25 cellular contexts compared by ENCODE assay signal in genomic region chr16:71945616-71946015, GRCh38. TPM values are rescaled to one million over a fixed set of nuclear protein-coding genes. Genes with fewer than 3 reads are reported as not detected.
DNase-seq lines count a peak whose midpoint lies in the region; ATAC-seq and TF ChIP-seq lines count a peak whose summit lies in the region.
"Had no signal": no experiment of that assay in that cellular context is flagged by ENCODE, and none has a peak within 500 bp of the region (broad histone marks: within the 10 kb centered on the region; RNA-seq: fewer than 3 reads in every experiment).

No MANE protein-coding gene starts in this region.

- H3K4me3 Mint-ChIP-seq in activated CD4-positive, alpha-beta T cell treated with anti-CD3 and anti-CD28 coated beads for 36 hours = no peak overlapping the region
- H3K4me3 Mint-ChIP-seq: CD14-positive monocyte; CD4-positive, alpha-beta T cell; CD8-positive, alpha-beta memory T cell; H9 had no signal

- no peak overlapping the region for H4K8ac ChIP-seq in mesenchymal stem cell (ENCODE audit: low read length)

- intact Hi-C loops in activated CD4-positive, alpha-beta T cell treated with anti-CD3 and anti-CD28 coated beads for 36 hours (cut with DNase I, micrococcal nuclease) = no loop called here
- intact Hi-C loops in right cardiac atrium (cut with DNase I) = loop anchor here in 1 of 4 donors (10.0 kb wide), 1 partner anchor 61 kb away; the partner anchor contains the start of gene ZNF821

- no peak overlapping the region for H4K91ac ChIP-seq in mesenchymal stem cell (ENCODE audit: low read length)

- H3K27ac ChIP-seq in cardiac muscle cell = peak overlapping the region; percentile 16
- no peak overlapping the region for H3K27ac ChIP-seq in right cardiac atrium (ENCODE audit: low read length)
- no peak overlapping the region for H3K27ac ChIP-seq in mesenchymal stem cell (ENCODE audit: low read length, poor library complexity, severe bottlenecking)
- H3K27ac ChIP-seq: A549; BLaER1 treated with 17β-estradiol and CSF1 and Interleukin-3, amounts not matched to agents 10 nM and 100 nM; GM23248 had no signal

- no peak overlapping the region for H3K14ac ChIP-seq in mesenchymal stem cell (ENCODE audit: low read length in 2 of 2)

- H3K9me3 Mint-ChIP-seq in activated CD4-positive, alpha-beta T cell treated with anti-CD3 and anti-CD28 coated beads for 36 hours (ENCODE audit: low read depth) = no peaks in the 10 kb centered on the region
- H3K9me3 Mint-ChIP-seq: CD14-positive monocyte; CD4-positive, alpha-beta T cell; CD8-positive, alpha-beta memory T cell had no signal

- no peak overlapping the region for H3K4me3 ChIP-seq in cardiac muscle cell
- H3K4me3 ChIP-seq in right cardiac atrium (ENCODE audit: low read length) = no peak overlapping the region
- H3K4me3 ChIP-seq in mesenchymal stem cell (ENCODE audit: insufficient read depth in 1 of 2, low read depth in 1 of 2, low read length in 2 of 2) = no peak overlapping the region
- H3K4me3 ChIP-seq: A549; BLaER1 treated with 17β-estradiol and CSF1 and Interleukin-3, amounts not matched to agents 10 nM and 100 nM; GM12878; GM23248 had no signal

- H3K36me3 ChIP-seq in cardiac muscle cell (no peaks in the 10 kb centered on the region), mesenchymal stem cell (ENCODE audit: control insufficient read depth in 1 of 2, insufficient read depth in 2 of 2, low read depth in 1 of 2, low read length in 2 of 2) (no peaks in the 10 kb centered on the region)
- H3K36me3 ChIP-seq: BE2C; BLaER1 treated with 17β-estradiol and CSF1 and Interleukin-3, amounts not matched to agents 10 nM and 100 nM had no signal

- H3K27me3 Mint-ChIP-seq in activated CD4-positive, alpha-beta T cell treated with anti-CD3 and anti-CD28 coated beads for 36 hours = peaks cover 8% of the 10 kb centered on the region

- CTCF ChIA-PET in activated CD4-positive, alpha-beta T cell treated with anti-CD3 and anti-CD28 coated beads for 36 hours (lab: Charles Lee) = no interaction called here

- H3K4ac ChIP-seq in mesenchymal stem cell (ENCODE audit: low read depth in 1 of 2, low read length in 2 of 2) = no peak overlapping the region

- H2AFZ ChIP-seq in mesenchymal stem cell (ENCODE audit: low read depth, low read length) = no peak overlapping the region
- H2AFZ ChIP-seq: GM23248 had no signal

- H3K79me1 ChIP-seq in mesenchymal stem cell (replicated peaks; ENCODE audit: low read length, poor library complexity, severe bottlenecking) = no peaks in the 10 kb centered on the region

- POLR2A ChIA-PET in activated CD4-positive, alpha-beta T cell treated with anti-CD3 and anti-CD28 coated beads for 36 hours (lab: Charles Lee) = no interaction called here

- H3K27ac Mint-ChIP-seq in activated CD4-positive, alpha-beta T cell treated with anti-CD3 and anti-CD28 coated beads for 36 hours = no peak overlapping the region
- H3K27ac Mint-ChIP-seq: CD14-positive monocyte; CD4-positive, alpha-beta T cell; H9 had no signal

- H3K9me3 ChIP-seq in cardiac muscle cell (ENCODE audit: low read depth) = no peaks in the 10 kb centered on the region
- no peaks in the 10 kb centered on the region for H3K9me3 ChIP-seq in right cardiac atrium (ENCODE audit: control insufficient read depth, low read length)
- no peaks in the 10 kb centered on the region for H3K9me3 ChIP-seq in mesenchymal stem cell (ENCODE audit: control insufficient read depth, low read length)
- H3K9me3 ChIP-seq: A549; BE2C; BLaER1 treated with 17β-estradiol and CSF1 and Interleukin-3, amounts not matched to agents 10 nM and 100 nM had no signal

- peaks cover 4% of the 10 kb centered on the region for H3K4me1 Mint-ChIP-seq in activated CD4-positive, alpha-beta T cell treated with anti-CD3 and anti-CD28 coated beads for 36 hours
- H3K4me1 Mint-ChIP-seq: CD8-positive, alpha-beta memory T cell had no signal

- H3K9ac ChIP-seq in mesenchymal stem cell (ENCODE audit: low read length) = no peak overlapping the region
- H3K9ac ChIP-seq: BLaER1 treated with 17β-estradiol and CSF1 and Interleukin-3, amounts not matched to agents 10 nM and 100 nM; GM23248 had no signal

- no peak overlapping the region for H3K23ac ChIP-seq in mesenchymal stem cell (ENCODE audit: low read length in 2 of 2)

- ATAC-seq in activated CD4-positive, alpha-beta T cell treated with anti-CD3 and anti-CD28 coated beads for 36 hours = peak; percentile 51
- ATAC-seq in right cardiac atrium = no peak
- ATAC-seq in HG02840 (IDR thresholded peaks at IDR 0.05; ENCODE audit: low FRiP score, unreplicated experiment) = no peak
- ATAC-seq: A549, GM12878, HCT116 had no signal

- H2AK5ac ChIP-seq in mesenchymal stem cell (ENCODE audit: low read length, severe bottlenecking) = no peak overlapping the region

- no peak overlapping the region for H2BK15ac ChIP-seq in mesenchymal stem cell (ENCODE audit: low read depth, poor library complexity, severe bottlenecking)

- H2BK5ac ChIP-seq in mesenchymal stem cell (ENCODE audit: low read depth, low read length, poor library complexity, severe bottlenecking) = no peak overlapping the region

- DNase-seq in activated CD4-positive, alpha-beta T cell treated with anti-CD3 and anti-CD28 coated beads for 36 hours = no peak
- no peak for DNase-seq in activated CD4-positive, alpha-beta T cell treated with anti-CD3 and anti-CD28 coated beads for 48 hours
- DNase-seq in cardiac muscle cell (ENCODE audit: low read depth in 1 of 2, low spot score in 1 of 2) (peak in 1 of 2 donors; percentile 14), right cardiac atrium (no peak), M059J (ENCODE audit: low read depth) (peak; percentile 37), mesenchymal stem cell (peak; percentile 23)
- DNase-seq: 8988T; ACHN; AML-193; BE2C; CD4-positive, alpha-beta T cell; CD8-positive, alpha-beta memory T cell; DMS 273 treated with DMSO at 0.1 percent for 48 hours; DMS79; EL; GDM1; GM23248; H9 had no signal

- H3K18ac ChIP-seq in mesenchymal stem cell (ENCODE audit: low read depth in 1 of 2, low read length in 2 of 2) = no peak overlapping the region

- no peak overlapping the region for H2BK12ac ChIP-seq in mesenchymal stem cell (ENCODE audit: low read length in 2 of 2)

- no peak for TF ChIP-seq CTCF in cardiac muscle cell (IDR thresholded peaks at IDR 0.05; ENCODE audit: low read depth, low read length)

- WGBS in right cardiac atrium = 69% methylated on average over 6 of the region's 6 CpGs
- 64% methylated on average over 5 of the region's 6 CpGs for WGBS in mesenchymal stem cell

- no peak overlapping the region for H2BK120ac ChIP-seq in mesenchymal stem cell (ENCODE audit: low read depth, low read length)

- H3K4me1 ChIP-seq in cardiac muscle cell (ENCODE audit: low read depth) = peaks cover 25% of the 10 kb centered on the region
- H3K4me1 ChIP-seq in right cardiac atrium (ENCODE audit: control insufficient read depth, insufficient read depth, low read length) = no peaks in the 10 kb centered on the region
- H3K4me1 ChIP-seq in mesenchymal stem cell (ENCODE audit: control insufficient read depth, insufficient read depth, low read depth, low read length) = no peaks in the 10 kb centered on the region
- H3K4me1 ChIP-seq: A549, BE2C had no signal

- H3K4me2 ChIP-seq in mesenchymal stem cell (ENCODE audit: low read length, poor library complexity, severe bottlenecking) = no peak overlapping the region
- H3K4me2 ChIP-seq: A549 had no signal

- H3K36me3 Mint-ChIP-seq in activated CD4-positive, alpha-beta T cell treated with anti-CD3 and anti-CD28 coated beads for 36 hours (ENCODE audit: low read depth) = no peaks in the 10 kb centered on the region
- H3K36me3 Mint-ChIP-seq: CD14-positive monocyte had no signal

- H3K27me3 ChIP-seq in cardiac muscle cell (no peaks in the 10 kb centered on the region), right cardiac atrium (ENCODE audit: control insufficient read depth, insufficient read depth) (no peaks in the 10 kb centered on the region), mesenchymal stem cell (ENCODE audit: control insufficient read depth in 1 of 2, insufficient read depth in 1 of 2, low read length in 2 of 2) (no peaks in the 10 kb centered on the region)
- H3K27me3 ChIP-seq: BLaER1 treated with 17β-estradiol and CSF1 and Interleukin-3, amounts not matched to agents 10 nM and 100 nM had no signal

RNA-seq across cellular contexts. Expression of gene IST1, which starts 50.3 kb away (rescaled TPM):
- total RNA-seq in activated CD4-positive, alpha-beta T cell treated with anti-CD3 and anti-CD28 coated beads for 36 hours = 100 to 1,000 TPM; 170 to 179 TPM
- total RNA-seq in cardiac muscle cell (180 and 248 TPM in 2 replicates), right cardiac atrium (100 to 1,000 TPM; 128 to 148 (median 139) TPM)
- polyA plus RNA-seq in cardiac muscle cell (164 and 227 TPM in 2 replicates), right cardiac atrium (89.5 TPM)
- 233 and 241 TPM in 2 replicates for total RNA-seq in M059J (2014; rRNA removed; shearing (Covaris generic))
- polyA plus RNA-seq in mesenchymal stem cell (2013, experiment 1 of 2) = 77.7 TPM
- polyA plus RNA-seq in mesenchymal stem cell (2013, experiment 2 of 2) = 76.1 TPM

RNA-seq across cellular contexts. Expression of gene PKD1L3, which starts 54.6 kb away (rescaled TPM):
- total RNA-seq in activated CD4-positive, alpha-beta T cell treated with anti-CD3 and anti-CD28 coated beads for 36 hours = not detected
- total RNA-seq in cardiac muscle cell (0.04 TPM in 1 of 2 replicates, not detected in the other), right cardiac atrium (1 to 10 TPM in 1 of 4 donors, under 1 TPM in 3; 0.26 to 1.1 (median 0.44) TPM)
- polyA plus RNA-seq in cardiac muscle cell (0.02 TPM in 1 of 2 replicates, not detected in the other), right cardiac atrium (0.18 TPM)
- total RNA-seq in M059J (2014; rRNA removed; shearing (Covaris generic)) = not detected in 2 replicates
- not detected for polyA plus RNA-seq in mesenchymal stem cell (2013, experiment 1 of 2)
- polyA plus RNA-seq in mesenchymal stem cell (2013, experiment 2 of 2) = not detected
- total RNA-seq: CD4-positive, alpha-beta T cell; CD8-positive, alpha-beta memory T cell; GM23248; H4; H9 had no signal
- polyA plus RNA-seq: CD14-positive monocyte; CD8-positive, alpha-beta memory T cell; GM23248 had no signal

Comparison
In these comparisons a context has a peak if more than half of its experiments do, and no peak if none do; other contexts are left out.
1. DNase-seq: peak in M059J (single experiment) and mesenchymal stem cell (single experiment); none in activated CD4-positive, alpha-beta T cell treated with anti-CD3 and anti-CD28 coated beads for 36 hours (single experiment), activated CD4-positive, alpha-beta T cell treated with anti-CD3 and anti-CD28 coated beads for 48 hours (single experiment) and right cardiac atrium (0 of 3).